In genomic region chr19:50511069-50511822, GRCh38 we compare ENCODE assay signal across 2 cellular contexts.
TF ChIP-seq lines count a peak whose summit lies in the region.

Gene JOSD2 (minus strand): TSS chr19:50511191. CDS start chr19:50510431, 760 bp downstream.

TF ChIP-seq in IMR-90, 13 proteins besides CTCF, POLR2A, EP300 and RAD21:
- TF ChIP-seq USF2 (IDR thresholded peaks at IDR 0.05; ENCODE audit: low read depth, low read length) (peak; percentile 74), ELK1 (IDR thresholded peaks at IDR 0.05; ENCODE audit: borderline replicate concordance, low read depth, low read length) (no peak), CHD1 (IDR thresholded peaks at IDR 0.05; ENCODE audit: low read depth, low read length) (no peak), RFX5 (IDR thresholded peaks at IDR 0.05; ENCODE audit: low read depth, low read length) (peak; percentile 10; the same call in 1 of the 2 replicates), BHLHE40 (IDR thresholded peaks at IDR 0.05; ENCODE audit: low read depth, low read length) (0 out of 2 replicates have a peak, but pooled peaks have one; percentile 5), MAFK (IDR thresholded peaks at IDR 0.05; ENCODE audit: low read depth, low read length) (peak; percentile 25), NFE2L2 (IDR thresholded peaks at IDR 0.05; ENCODE audit: low read depth, low read length) (no peak), RCOR1 (IDR thresholded peaks at IDR 0.05; ENCODE audit: insufficient replicate concordance, low read length) (no peak), SMC3 (IDR thresholded peaks at IDR 0.05; ENCODE audit: low read depth, low read length) (no peak), MXI1 (IDR thresholded peaks at IDR 0.05; ENCODE audit: borderline replicate concordance, low read depth, low read length) (peak; percentile 72), MAZ (IDR thresholded peaks at IDR 0.05; ENCODE audit: borderline replicate concordance, low read depth, low read length) (peak; percentile 99), CEBPB (IDR thresholded peaks at IDR 0.05; ENCODE audit: low read depth, low read length) (peak; percentile 21), FOS (IDR thresholded peaks at IDR 0.05; ENCODE audit: low read depth, low read length) (no peak; the same call in 1 of the 2 replicates)
TF ChIP-seq in IMR-90: peak in this region for 7.

TF ChIP-seq in endothelial cell of umbilical vein, 7 proteins besides CTCF, POLR2A, EP300 and RAD21 (continued from another document):
- TF ChIP-seq MAX (IDR thresholded peaks at IDR 0.05; ENCODE audit: insufficient read depth, insufficient read length) = peak; percentile 86
- TF ChIP-seq EZH2 (IDR thresholded peaks at IDR 0.05; ENCODE audit: borderline replicate concordance, low read depth, low read length, severe bottlenecking) = no peak
- TF ChIP-seq GATA2 (IDR thresholded peaks at IDR 0.05; ENCODE audit: insufficient read depth, insufficient read length, low read depth, low read length) = no peak
